Comparison of ENCODE assay signal across 9 cellular contexts in genomic region chr2:152648336-152648735, GRCh38.
DNase-seq lines count a peak whose midpoint lies in the region; ATAC-seq and TF ChIP-seq lines count a peak whose summit lies in the region.
"Had no signal": no experiment of that assay in that cellular context is flagged by ENCODE, and none has a peak within 500 bp of the region (broad histone marks: within the 10 kb centered on the region; RNA-seq: fewer than 3 reads in every experiment).

No MANE protein-coding gene starts in this region.

- H3K27ac Mint-ChIP-seq in brain, result peak overlapping the region in 2 of 5 experiments; percentile 83 to 84
- H3K27ac Mint-ChIP-seq in naive thymus-derived CD8-positive, alpha-beta T cell, result peak overlapping the region in 5 of 10 donors; percentile 22 to 83 (median 51)

- no peak for DNase-seq in AG09319 (ENCODE audit: extremely low read depth, low read depth)
- DNase-seq in lung microvascular endothelial cell (ENCODE audit: low read depth in 2 of 2), result peak; percentile 29 to 53
- DNase-seq in retina, result no peak
- no peak for DNase-seq in activated naive CD4-positive, alpha-beta T cell (lab: John Stamatoyannopoulos, UW)
- DNase-seq in naive thymus-derived CD8-positive, alpha-beta T cell, result no peak

- H3K27me3 Mint-ChIP-seq in brain, result no peaks in the 10 kb centered on the region
- no peaks in the 10 kb centered on the region for H3K27me3 Mint-ChIP-seq in naive thymus-derived CD8-positive, alpha-beta T cell
- H3K27me3 Mint-ChIP-seq: central memory CD8-positive, alpha-beta T cell had no signal

- ATAC-seq in HG02885 (IDR thresholded peaks at IDR 0.05; ENCODE audit: poor library complexity, unreplicated experiment), result peak; percentile 40
- no peak for ATAC-seq in naive thymus-derived CD8-positive, alpha-beta T cell
- no peak for ATAC-seq in HG02623 (IDR thresholded peaks at IDR 0.05; ENCODE audit: unreplicated experiment)

- no peaks in the 10 kb centered on the region for H3K9me3 Mint-ChIP-seq in brain
- no peaks in the 10 kb centered on the region for H3K9me3 Mint-ChIP-seq in naive thymus-derived CD8-positive, alpha-beta T cell
- H3K9me3 Mint-ChIP-seq: central memory CD8-positive, alpha-beta T cell had no signal

- peaks cover 27% of the 10 kb centered on the region for H3K4me1 Mint-ChIP-seq in brain
- peaks cover 0 to 6% (median 1%) of the 10 kb centered on the region in 4 donors for H3K4me1 Mint-ChIP-seq in naive thymus-derived CD8-positive, alpha-beta T cell
- H3K4me1 Mint-ChIP-seq: central memory CD8-positive, alpha-beta T cell had no signal

- POLR2A ChIA-PET in naive thymus-derived CD8-positive, alpha-beta T cell (lab: Charles Lee), result no interaction called here

- peaks cover 23% of the 10 kb centered on the region for H3K36me3 Mint-ChIP-seq in brain
- peaks cover 0 to 19% (median 0%) of the 10 kb centered on the region in 3 donors for H3K36me3 Mint-ChIP-seq in naive thymus-derived CD8-positive, alpha-beta T cell

- TF ChIP-seq CTCF in AG09319 (IDR thresholded peaks at IDR 0.05; ENCODE audit: low read depth, low read length) (peak; percentile 16), brain (conservative IDR thresholded peaks at IDR 0.05) (peak; percentile 33 to 53)

- H3K4me3 Mint-ChIP-seq in brain, result peak overlapping the region in 1 of 5 experiments; percentile 33
- H3K4me3 Mint-ChIP-seq in naive thymus-derived CD8-positive, alpha-beta T cell, result no peak overlapping the region
- H3K4me3 Mint-ChIP-seq: central memory CD8-positive, alpha-beta T cell had no signal

Comparison
In these comparisons a context has a peak if more than half of its experiments do, and no peak if none do; other contexts are left out.
1. DNase-seq: peak in lung microvascular endothelial cell (2 of 2); none in AG09319 (single experiment), retina (single experiment), activated naive CD4-positive, alpha-beta T cell (0 of 4) and naive thymus-derived CD8-positive, alpha-beta T cell (0 of 10).